ENCODE assay signal across 1 cellular context in the genomic region with DNA sequence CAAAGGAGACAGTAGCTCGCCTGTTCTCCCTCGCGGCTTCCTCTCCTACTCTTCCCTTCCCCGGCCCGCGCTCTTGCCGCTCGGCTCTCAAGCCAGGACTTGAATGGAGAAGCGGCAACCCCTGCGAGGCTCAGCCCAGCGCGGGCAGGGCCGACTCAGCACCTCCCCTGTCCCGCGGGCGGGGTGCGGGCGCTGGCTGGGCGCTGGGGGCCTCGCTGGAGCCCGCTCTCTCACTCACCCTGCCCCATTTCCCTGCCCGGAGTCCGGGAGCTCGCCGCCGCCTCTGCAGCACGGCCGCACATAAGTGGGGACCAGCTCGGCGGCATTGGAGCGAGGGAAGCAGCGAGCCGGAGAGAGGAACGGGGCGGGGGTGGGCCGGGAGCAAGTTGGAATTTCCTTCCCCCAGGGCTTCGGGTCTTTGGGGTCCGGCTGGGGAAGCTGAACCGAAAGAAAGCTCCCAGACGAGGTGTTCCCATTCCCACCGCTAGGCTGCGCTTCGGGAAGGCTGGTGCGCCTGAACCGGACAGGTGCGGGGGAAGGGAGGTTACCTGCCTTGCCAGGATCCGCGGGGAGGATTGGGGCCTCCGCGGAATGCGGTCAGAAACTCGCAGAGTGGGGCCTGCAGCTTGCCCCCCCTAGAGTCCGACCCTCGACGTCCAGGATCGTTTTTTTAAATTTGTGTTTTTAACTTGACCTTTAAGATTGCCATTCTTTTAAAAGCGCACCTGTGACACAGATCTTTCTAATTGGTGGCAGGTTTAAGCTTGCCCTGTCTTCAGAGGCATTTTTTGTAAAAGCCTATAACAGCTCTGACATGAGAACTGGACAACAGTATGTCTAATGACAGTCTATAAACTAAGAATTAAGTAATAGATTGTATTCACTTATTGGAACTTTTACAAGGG.
TF ChIP-seq lines count a peak whose summit lies in the region.

A gene with protein sequence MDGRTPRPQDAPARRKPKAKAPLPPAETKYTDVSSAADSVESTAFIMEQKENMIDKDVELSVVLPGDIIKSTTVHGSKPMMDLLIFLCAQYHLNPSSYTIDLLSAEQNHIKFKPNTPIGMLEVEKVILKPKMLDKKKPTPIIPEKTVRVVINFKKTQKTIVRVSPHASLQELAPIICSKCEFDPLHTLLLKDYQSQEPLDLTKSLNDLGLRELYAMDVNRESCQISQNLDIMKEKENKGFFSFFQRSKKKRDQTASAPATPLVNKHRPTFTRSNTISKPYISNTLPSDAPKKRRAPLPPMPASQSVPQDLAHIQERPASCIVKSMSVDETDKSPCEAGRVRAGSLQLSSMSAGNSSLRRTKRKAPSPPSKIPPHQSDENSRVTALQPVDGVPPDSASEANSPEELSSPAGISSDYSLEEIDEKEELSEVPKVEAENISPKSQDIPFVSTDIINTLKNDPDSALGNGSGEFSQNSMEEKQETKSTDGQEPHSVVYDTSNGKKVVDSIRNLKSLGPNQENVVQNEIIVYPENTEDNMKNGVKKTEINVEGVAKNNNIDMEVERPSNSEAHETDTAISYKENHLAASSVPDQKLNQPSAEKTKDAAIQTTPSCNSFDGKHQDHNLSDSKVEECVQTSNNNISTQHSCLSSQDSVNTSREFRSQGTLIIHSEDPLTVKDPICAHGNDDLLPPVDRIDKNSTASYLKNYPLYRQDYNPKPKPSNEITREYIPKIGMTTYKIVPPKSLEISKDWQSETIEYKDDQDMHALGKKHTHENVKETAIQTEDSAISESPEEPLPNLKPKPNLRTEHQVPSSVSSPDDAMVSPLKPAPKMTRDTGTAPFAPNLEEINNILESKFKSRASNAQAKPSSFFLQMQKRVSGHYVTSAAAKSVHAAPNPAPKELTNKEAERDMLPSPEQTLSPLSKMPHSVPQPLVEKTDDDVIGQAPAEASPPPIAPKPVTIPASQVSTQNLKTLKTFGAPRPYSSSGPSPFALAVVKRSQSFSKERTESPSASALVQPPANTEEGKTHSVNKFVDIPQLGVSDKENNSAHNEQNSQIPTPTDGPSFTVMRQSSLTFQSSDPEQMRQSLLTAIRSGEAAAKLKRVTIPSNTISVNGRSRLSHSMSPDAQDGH (minus strand): TSS at position 105 of the 905 bp plus-strand sequence. CDS start 627 bp downstream, outside the sequence.

TF ChIP-seq in endothelial cell of umbilical vein, 7 proteins besides CTCF, POLR2A, EP300 and RAD21:
- TF ChIP-seq JUN (IDR thresholded peaks at IDR 0.05; ENCODE audit: borderline replicate concordance, insufficient read depth, insufficient read length, low read depth) (no peak), MYC (IDR thresholded peaks at IDR 0.05; ENCODE audit: low read depth, low read length) (no peak), POLR2AphosphoS5 (IDR thresholded peaks at IDR 0.05; ENCODE audit: insufficient read depth, low read depth, low read length) (no peak), GATA2 (IDR thresholded peaks at IDR 0.05; ENCODE audit: insufficient read depth, insufficient read length, low read depth, low read length) (no peak), EZH2 (IDR thresholded peaks at IDR 0.05; ENCODE audit: borderline replicate concordance, low read depth, low read length, severe bottlenecking) (no peak), FOS (IDR thresholded peaks at IDR 0.05; ENCODE audit: borderline replicate concordance, insufficient read depth, low read length) (no peak)
- TF ChIP-seq, protein P1, sequence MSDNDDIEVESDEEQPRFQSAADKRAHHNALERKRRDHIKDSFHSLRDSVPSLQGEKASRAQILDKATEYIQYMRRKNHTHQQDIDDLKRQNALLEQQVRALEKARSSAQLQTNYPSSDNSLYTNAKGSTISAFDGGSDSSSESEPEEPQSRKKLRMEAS (IDR thresholded peaks at IDR 0.05; ENCODE audit: insufficient read depth, insufficient read length), result no peak
